1 cellular context compared by ENCODE assay signal in the genomic region with DNA sequence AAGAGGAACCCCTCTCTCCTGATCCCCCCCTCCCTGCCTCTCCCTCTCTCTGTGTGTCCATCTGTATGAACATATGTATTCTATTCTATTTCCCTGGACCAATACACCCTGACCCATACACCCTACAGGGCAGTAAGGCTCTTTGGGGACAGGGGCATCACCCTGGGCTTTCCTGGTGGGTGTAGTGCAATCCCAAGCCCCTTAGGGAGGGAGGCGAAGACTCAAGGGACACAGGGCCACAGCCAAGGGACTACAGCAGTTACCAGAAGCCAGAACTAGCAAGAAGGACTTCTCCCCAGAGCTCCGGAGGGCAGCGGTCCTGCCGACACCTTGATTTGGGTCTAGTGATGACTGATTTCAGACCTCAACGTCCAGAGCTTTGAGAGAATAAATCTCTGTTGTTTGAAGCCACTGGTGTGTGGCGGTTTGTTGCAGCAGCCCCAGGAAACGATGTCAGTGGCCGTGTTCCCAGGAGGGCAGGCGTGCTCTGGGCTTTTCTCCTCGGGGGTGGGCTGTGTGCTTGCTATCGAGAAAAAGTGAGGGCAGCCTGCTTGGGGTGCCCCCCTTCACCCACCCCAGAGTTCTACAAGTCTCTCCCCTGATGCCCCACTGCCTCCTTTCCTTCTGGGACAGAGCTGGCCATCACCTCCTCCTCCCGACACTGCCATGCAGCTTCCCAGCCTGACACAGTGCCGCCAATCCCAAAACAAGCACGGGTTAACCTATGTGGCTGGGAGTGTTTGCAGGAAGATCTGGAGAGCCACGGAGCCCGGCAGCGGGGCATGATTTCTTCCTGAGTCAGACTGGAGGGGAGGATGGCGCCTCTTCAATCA.
TF ChIP-seq lines count a peak whose summit lies in the region.

No MANE protein-coding gene starts in this region.

TF ChIP-seq in HEK293T, 16 proteins besides CTCF, POLR2A, EP300 and RAD21 (continued from another document):
- no peak for TF ChIP-seq BHLHE40 (IDR thresholded peaks at IDR 0.05; ENCODE audit: borderline replicate concordance)
- TF ChIP-seq TARDBP (IDR thresholded peaks at IDR 0.05): no peak
- no peak for TF ChIP-seq SP1 (IDR thresholded peaks at IDR 0.05)
- TF ChIP-seq ELF4 (IDR thresholded peaks at IDR 0.05): no peak
- no peak for TF ChIP-seq CTBP1 (IDR thresholded peaks at IDR 0.05; ENCODE audit: borderline replicate concordance)
- no peak for TF ChIP-seq FOXA1 (IDR thresholded peaks at IDR 0.05)
- TF ChIP-seq FOXK2 (IDR thresholded peaks at IDR 0.05): no peak
- TF ChIP-seq L3MBTL2 (conservative IDR thresholded peaks at IDR 0.05): no peak
- no peak for TF ChIP-seq LEF1 (IDR thresholded peaks at IDR 0.05; ENCODE audit: borderline replicate concordance)
- TF ChIP-seq ZNF384 (IDR thresholded peaks at IDR 0.05): no peak
- no peak for TF ChIP-seq NFRKB (IDR thresholded peaks at IDR 0.05)
- TF ChIP-seq, protein P1, sequence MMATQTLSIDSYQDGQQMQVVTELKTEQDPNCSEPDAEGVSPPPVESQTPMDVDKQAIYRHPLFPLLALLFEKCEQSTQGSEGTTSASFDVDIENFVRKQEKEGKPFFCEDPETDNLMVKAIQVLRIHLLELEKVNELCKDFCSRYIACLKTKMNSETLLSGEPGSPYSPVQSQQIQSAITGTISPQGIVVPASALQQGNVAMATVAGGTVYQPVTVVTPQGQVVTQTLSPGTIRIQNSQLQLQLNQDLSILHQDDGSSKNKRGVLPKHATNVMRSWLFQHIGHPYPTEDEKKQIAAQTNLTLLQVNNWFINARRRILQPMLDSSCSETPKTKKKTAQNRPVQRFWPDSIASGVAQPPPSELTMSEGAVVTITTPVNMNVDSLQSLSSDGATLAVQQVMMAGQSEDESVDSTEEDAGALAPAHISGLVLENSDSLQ (IDR thresholded peaks at IDR 0.05): no peak
- no peak for TF ChIP-seq HDGF (IDR thresholded peaks at IDR 0.05; ENCODE audit: borderline replicate concordance)
- TF ChIP-seq FOXM1 (IDR thresholded peaks at IDR 0.05; ENCODE audit: borderline replicate concordance): no peak
